In the genomic region with DNA sequence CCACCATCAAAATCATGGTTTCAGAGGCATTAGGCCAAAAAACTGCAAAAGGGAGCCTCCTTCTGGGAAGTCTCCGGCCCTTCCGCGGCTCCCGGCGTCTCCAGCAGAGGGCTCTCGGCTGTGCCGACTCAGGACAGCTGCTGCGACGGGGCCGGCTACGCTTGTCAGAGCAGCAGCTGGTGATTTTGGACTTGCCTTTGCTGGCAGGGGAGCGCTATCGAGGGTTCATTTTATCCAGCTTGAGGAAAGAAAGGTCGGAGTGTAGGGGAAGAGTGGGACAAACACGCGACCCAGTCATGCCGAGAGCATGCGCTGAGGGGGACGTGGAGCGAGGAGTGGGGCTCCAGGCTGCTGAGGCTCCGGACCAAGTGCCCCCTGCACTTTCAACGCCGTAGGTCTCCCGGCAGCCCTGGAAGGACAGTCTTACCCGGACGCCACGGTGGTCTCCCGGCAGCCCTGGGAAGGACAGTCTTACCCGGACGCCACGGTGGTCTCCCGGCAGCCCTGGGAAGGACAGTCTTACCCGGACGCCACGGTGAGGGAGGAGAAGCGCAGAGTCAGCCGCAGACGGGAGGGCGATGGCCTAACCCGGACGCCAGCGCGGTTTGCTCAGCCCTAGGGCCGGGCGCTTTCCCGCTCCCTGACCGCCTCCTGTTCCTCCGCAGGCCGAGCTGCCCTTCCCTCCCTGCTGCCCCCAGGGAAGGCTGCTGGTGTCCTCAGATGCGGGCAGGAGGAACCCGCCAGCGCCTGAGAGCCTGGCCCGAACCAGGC, we compare ENCODE assay signal across 8 cellular contexts.
DNase-seq lines count a peak whose midpoint lies in the region; ATAC-seq lines count a peak whose summit lies in the region.

No MANE protein-coding gene starts in this region.

- no peaks in the 10 kb centered on the region for H3K9me3 Mint-ChIP-seq in T-helper 1 cell treated with Interleukin-12 subunit alpha and Interleukin-12 subunit beta and Interleukin-4 antibody, amounts not matched to agents 30 μg/mL and 1 μg/mL, for 36 hours

- H3K4me3 Mint-ChIP-seq in T-helper 1 cell treated with Interleukin-12 subunit alpha and Interleukin-12 subunit beta and Interleukin-4 antibody, amounts not matched to agents 30 μg/mL and 1 μg/mL, for 36 hours = peak overlapping the region; percentile 74

- peaks cover 8% of the 10 kb centered on the region for H3K4me1 ChIP-seq in rectal smooth muscle tissue (ENCODE audit: control insufficient read depth, insufficient read depth, low read length)

- H3K36me3 ChIP-seq in rectal smooth muscle tissue (ENCODE audit: control insufficient read depth, insufficient read depth, low read length) = peaks cover 3% of the 10 kb centered on the region

- H3K4me1 Mint-ChIP-seq in T-helper 1 cell treated with Interleukin-12 subunit alpha and Interleukin-12 subunit beta and Interleukin-4 antibody, amounts not matched to agents 30 μg/mL and 1 μg/mL, for 36 hours (ENCODE audit: low read depth) = peaks cover 6% of the 10 kb centered on the region

- ATAC-seq in GM19452 (IDR thresholded peaks at IDR 0.05; ENCODE audit: unreplicated experiment) (peak; percentile 83), HG03521 (IDR thresholded peaks at IDR 0.05; ENCODE audit: unreplicated experiment) (peak; percentile 90)

- H3K27ac ChIP-seq in rectal smooth muscle tissue (ENCODE audit: low read depth, low read length) = peak overlapping the region; percentile 33

- H3K27me3 ChIP-seq in rectal smooth muscle tissue (ENCODE audit: control insufficient read depth, insufficient read depth, low read length) = no peaks in the 10 kb centered on the region

- H3K9ac ChIP-seq in rectal smooth muscle tissue (ENCODE audit: low read length) = no peak overlapping the region

- H3K27me3 Mint-ChIP-seq in T-helper 1 cell treated with Interleukin-12 subunit alpha and Interleukin-12 subunit beta and Interleukin-4 antibody, amounts not matched to agents 30 μg/mL and 1 μg/mL, for 36 hours (ENCODE audit: low read depth) = no peaks in the 10 kb centered on the region

- peaks cover 16% of the 10 kb centered on the region for H3K36me3 Mint-ChIP-seq in T-helper 1 cell treated with Interleukin-12 subunit alpha and Interleukin-12 subunit beta and Interleukin-4 antibody, amounts not matched to agents 30 μg/mL and 1 μg/mL, for 36 hours (ENCODE audit: low read depth)

- H3K27ac Mint-ChIP-seq in T-helper 1 cell treated with Interleukin-12 subunit alpha and Interleukin-12 subunit beta and Interleukin-4 antibody, amounts not matched to agents 30 μg/mL and 1 μg/mL, for 36 hours = no peak overlapping the region

- DNase-seq in C1 segment of cervical spinal cord (lab: John Stamatoyannopoulos, UW) (peak in 12 of 14 donors; percentile 5 to 69 (median 35)), astrocyte of the hippocampus (ENCODE audit: low read depth, low spot score) (peak; percentile 93), hepatic stellate cell (ENCODE audit: low spot score) (peak; percentile 87), KG1 (lab: John Stamatoyannopoulos, UW) (no peak)

- H3K4me3 ChIP-seq in rectal smooth muscle tissue (ENCODE audit: low read length) = peak overlapping the region; percentile 68
